In the genomic region with DNA sequence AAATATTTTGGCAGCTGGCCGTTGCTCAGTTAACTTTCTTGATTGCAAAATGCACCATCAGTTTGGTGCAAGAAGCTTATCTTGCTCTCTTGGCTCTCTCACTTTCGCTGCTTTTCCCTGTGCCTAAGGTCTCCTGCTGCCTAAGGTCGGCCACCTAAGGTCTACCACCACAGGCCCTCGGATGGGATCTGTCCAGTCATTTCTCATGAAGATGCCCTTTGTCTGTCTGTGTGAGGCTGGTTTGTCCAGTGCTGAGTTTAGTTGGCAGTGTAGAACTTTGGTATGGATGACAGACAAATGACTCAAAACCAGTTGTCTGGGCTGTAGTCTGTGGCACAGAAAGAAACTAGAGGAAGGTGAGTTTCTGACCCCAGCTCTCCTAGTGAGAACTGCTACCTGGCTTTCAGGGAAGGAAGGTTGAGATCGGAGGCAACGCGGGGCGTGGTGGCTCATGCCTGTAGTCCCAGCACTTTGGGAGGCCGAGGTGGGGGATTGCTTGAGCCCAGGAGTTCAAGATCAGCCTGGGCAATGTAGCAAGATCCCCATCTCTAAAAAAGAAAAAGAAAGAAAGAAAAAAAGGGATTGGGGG, we compare ENCODE assay signal across 8 cellular contexts. TPM values are rescaled to one million over a fixed set of nuclear protein-coding genes. Genes with fewer than 3 reads are reported as not detected.
DNase-seq lines count a peak whose midpoint lies in the region; ATAC-seq and TF ChIP-seq lines count a peak whose summit lies in the region.

No MANE protein-coding gene starts in this region.

- H3K79me2 ChIP-seq in MM.1S (ENCODE audit: low read length) (peaks cover 69% of the 10 kb centered on the region), mammary epithelial cell (ENCODE audit: insufficient read depth, low read length) (peaks cover 71% of the 10 kb centered on the region), mesendoderm (ENCODE audit: control insufficient read depth, insufficient read depth, low read length) (peaks cover 45% of the 10 kb centered on the region)

- H3K4me1 ChIP-seq in BE2C = peaks cover 3% of the 10 kb centered on the region; the same call in 1 of the 2 replicates
- peaks cover 12% of the 10 kb centered on the region for H3K4me1 ChIP-seq in MM.1S (ENCODE audit: low read length)
- H3K4me1 ChIP-seq in mammary epithelial cell (ENCODE audit: insufficient read depth, low read length) = peaks cover 27% of the 10 kb centered on the region
- peaks cover 9% of the 10 kb centered on the region for H3K4me1 ChIP-seq in mesendoderm (ENCODE audit: control insufficient read depth, low read depth, low read length)
- H3K4me1 ChIP-seq in uterus = peaks cover 5 to 9% of the 10 kb centered on the region in 2 donors
- H3K4me1 ChIP-seq in neuronal stem cell (ENCODE audit: control insufficient read depth in 2 of 2, insufficient read depth in 1 of 2, low read depth in 1 of 2, low read length in 2 of 2) = peaks cover 13% of the 10 kb centered on the region in 2 donors

- H3K9me3 ChIP-seq in BE2C (no peaks in the 10 kb centered on the region), MM.1S (replicated peaks; ENCODE audit: insufficient read depth, low read length) (no peaks in the 10 kb centered on the region), mammary epithelial cell (replicated peaks; ENCODE audit: insufficient read depth, low read length) (no peaks in the 10 kb centered on the region), uterus (no peaks in the 10 kb centered on the region), neuronal stem cell (replicated peaks in 1 of 2; ENCODE audit: control insufficient read depth in 2 of 2, insufficient read depth in 1 of 2, low read depth in 1 of 2, low read length in 2 of 2) (no peaks in the 10 kb centered on the region)

- peaks cover 28% of the 10 kb centered on the region for H3K79me1 ChIP-seq in mesendoderm (ENCODE audit: low read length)
- H3K79me1 ChIP-seq in neuronal stem cell (ENCODE audit: low read depth, low read length) = no peaks in the 10 kb centered on the region

- H2BK12ac ChIP-seq in neuronal stem cell (ENCODE audit: low read length) = no peak overlapping the region

- H3K4me3 ChIP-seq in BE2C (ENCODE audit: low read depth, low read length) = peak overlapping the region; percentile 90
- H3K4me3 ChIP-seq in MM.1S (ENCODE audit: low read length) = peak overlapping the region; percentile 74
- H3K4me3 ChIP-seq in mammary epithelial cell (replicated peaks in 1 of 3; ENCODE audit: insufficient read depth in 1 of 3, low read depth in 2 of 3, low read length in 3 of 3) = peak overlapping the region; percentile 61 to 83 (median 72)
- H3K4me3 ChIP-seq in mesendoderm (ENCODE audit: low read length) = no peak overlapping the region
- H3K4me3 ChIP-seq in uterus = peak overlapping the region; percentile 78 to 82
- H3K4me3 ChIP-seq in neuronal stem cell (ENCODE audit: low read length in 2 of 2) = no peak overlapping the region

- H3K36me3 ChIP-seq in BE2C = peaks cover 21% of the 10 kb centered on the region
- H3K36me3 ChIP-seq in MM.1S (replicated peaks; ENCODE audit: insufficient read depth, low read length) = no peaks in the 10 kb centered on the region
- H3K36me3 ChIP-seq in mammary epithelial cell (ENCODE audit: insufficient read depth, low read length) = peaks cover 16% of the 10 kb centered on the region
- H3K36me3 ChIP-seq in mesendoderm (ENCODE audit: control insufficient read depth, insufficient read depth, low read length) = peaks cover 5% of the 10 kb centered on the region
- H3K36me3 ChIP-seq in uterus = no peaks in the 10 kb centered on the region
- H3K36me3 ChIP-seq in neuronal stem cell (replicated peaks in 1 of 2; ENCODE audit: control insufficient read depth in 2 of 2, insufficient read depth in 2 of 2, low read length in 2 of 2) = peaks cover 3 to 28% of the 10 kb centered on the region in 2 donors

- H4K20me1 ChIP-seq in MM.1S (ENCODE audit: insufficient read depth, low read length) (no peaks in the 10 kb centered on the region), mammary epithelial cell (ENCODE audit: insufficient read depth, low read length) (no peaks in the 10 kb centered on the region)

- no peak for ATAC-seq in GM19351 (IDR thresholded peaks at IDR 0.05; ENCODE audit: unreplicated experiment)

- no peak overlapping the region for H3K14ac ChIP-seq in neuronal stem cell (ENCODE audit: low read length)

- TF ChIP-seq POLR2A in uterus (IDR thresholded peaks at IDR 0.05) = no peak

- H4K5ac ChIP-seq in mesendoderm (ENCODE audit: low read length) = no peak overlapping the region

- no peak overlapping the region for H2AFZ ChIP-seq in MM.1S (ENCODE audit: low read length)
- H2AFZ ChIP-seq in mammary epithelial cell (ENCODE audit: low read depth, low read length) = no peak overlapping the region
- H2AFZ ChIP-seq in neuronal stem cell (ENCODE audit: low read length) = no peak overlapping the region

- peak overlapping the region; percentile 87 for H3K4me2 ChIP-seq in MM.1S (ENCODE audit: low read depth, low read length)
- peak overlapping the region; percentile 96 for H3K4me2 ChIP-seq in mammary epithelial cell (ENCODE audit: insufficient read depth, low read depth, low read length)
- H3K4me2 ChIP-seq in mesendoderm (ENCODE audit: low read length) = peak overlapping the region; percentile 8
- no peak overlapping the region for H3K4me2 ChIP-seq in neuronal stem cell (ENCODE audit: insufficient read depth, low read length, poor library complexity, severe bottlenecking)

- no peak overlapping the region for H2BK15ac ChIP-seq in mesendoderm (replicated peaks; ENCODE audit: low read depth)
- H2BK15ac ChIP-seq in neuronal stem cell (ENCODE audit: low read length) = no peak overlapping the region

- no peaks in the 10 kb centered on the region for H3K27me3 ChIP-seq in BE2C
- H3K27me3 ChIP-seq in MM.1S (replicated peaks; ENCODE audit: insufficient read depth, low read length) = no peaks in the 10 kb centered on the region
- H3K27me3 ChIP-seq in mammary epithelial cell (ENCODE audit: insufficient read depth, low read length) = no peaks in the 10 kb centered on the region
- H3K27me3 ChIP-seq in mesendoderm (ENCODE audit: insufficient read depth, low read length, poor library complexity) = no peaks in the 10 kb centered on the region
- H3K27me3 ChIP-seq in uterus = no peaks in the 10 kb centered on the region
- H3K27me3 ChIP-seq in neuronal stem cell (ENCODE audit: control insufficient read depth in 3 of 3, insufficient read depth in 3 of 3, low read depth in 1 of 3, low read length in 3 of 3) = peaks cover 0 to 18% (median 4%) of the 10 kb centered on the region in 3 experiments

- dilution Hi-C loops in mammary epithelial cell (cut with HindIII; ENCODE audit: low sequenced_read_pairs) = loop anchor here (5.0 kb wide), 2 partner anchors 36 to 44 kb away; no protein-coding TSS in a partner anchor

- H3K18ac ChIP-seq in mesendoderm (ENCODE audit: low read length) = no peak overlapping the region
- H3K18ac ChIP-seq in neuronal stem cell (ENCODE audit: low read length) = no peak overlapping the region

- peaks cover 32% of the 10 kb centered on the region for H3F3A ChIP-seq in MM.1S (ENCODE audit: insufficient read depth, low read length)

- no peak overlapping the region for H4K91ac ChIP-seq in neuronal stem cell (ENCODE audit: low read depth, low read length, poor library complexity)

- H3K27ac ChIP-seq in MM.1S (ENCODE audit: low read length) (peak overlapping the region; percentile 75; the same call in 1 of the 2 replicates), mammary epithelial cell (ENCODE audit: insufficient read depth, low read depth, low read length) (peak overlapping the region; percentile 74), mesendoderm (ENCODE audit: low read depth, low read length) (no peak overlapping the region), uterus (peak overlapping the region; percentile 85), neuronal stem cell (replicated peaks; ENCODE audit: low read length) (no peak overlapping the region)

- intact Hi-C loops in mammary epithelial cell (cut with micrococcal nuclease) = loop anchor here (1.0 to 2.0 kb wide), 3 partner anchors 15 to 42 kb away; no protein-coding TSS in a partner anchor
- intact Hi-C loops in uterus (cut with DNase I; ENCODE audit: low total_unique reads) = no loop called here

- in situ Hi-C loops in mammary epithelial cell (cut with MboI; ENCODE audit: low sequenced_read_pairs in 2 of 2) = loop anchor here in 1 of 2 donors (5.0 kb wide), 1 partner anchor 41 kb away; no protein-coding TSS in a partner anchor

- H3K9ac ChIP-seq in MM.1S (ENCODE audit: low read length) = peak overlapping the region; percentile 59; the same call in 1 of the 2 replicates
- peak overlapping the region; percentile 89 for H3K9ac ChIP-seq in mammary epithelial cell (ENCODE audit: insufficient read depth, low read length)
- no peak overlapping the region for H3K9ac ChIP-seq in mesendoderm (ENCODE audit: low read length)
- no peak overlapping the region for H3K9ac ChIP-seq in neuronal stem cell (ENCODE audit: low read depth, low read length, poor library complexity)

- no peak overlapping the region for H2AK5ac ChIP-seq in mesendoderm (ENCODE audit: low read length)
- H2AK5ac ChIP-seq in neuronal stem cell (ENCODE audit: low read depth, low read length) = no peak overlapping the region

- DNase-seq in BE2C (no peak), MM.1S (peak; percentile 9), mammary epithelial cell (peak; percentile 90), mesendoderm (no peak), uterus (peak in 1 of 2 donors; percentile 36), neuronal stem cell (ENCODE audit: low spot score) (no peak)
- DNase-seq in stimulated activated naive CD4-positive, alpha-beta T cell treated with Interleukin-2 at 50 U/mL for 16 hours (lab: John Stamatoyannopoulos, UW) = no peak

- TF ChIP-seq CTCF in BE2C (IDR thresholded peaks at IDR 0.05; ENCODE audit: low read depth, low read length) (no peak), MM.1S (IDR thresholded peaks at IDR 0.05; ENCODE audit: low read length) (no peak), mammary epithelial cell (conservative IDR thresholded peaks at IDR 0.05 in 1 of 2, IDR thresholded peaks at IDR 0.05 in 1 of 2; ENCODE audit: extremely low read depth in 1 of 2, insufficient read depth in 1 of 2, low read depth in 1 of 2, low read length in 2 of 2) (no peak), uterus (IDR thresholded peaks at IDR 0.05) (no peak)

- no peak overlapping the region for H2BK5ac ChIP-seq in mesendoderm (ENCODE audit: low read length)
- no peak overlapping the region for H2BK5ac ChIP-seq in neuronal stem cell (ENCODE audit: low read length)

- no peaks in the 10 kb centered on the region for H3K9me2 ChIP-seq in MM.1S (replicated peaks; ENCODE audit: insufficient read depth, low read length)

- H4K8ac ChIP-seq in mesendoderm (ENCODE audit: low read depth, low read length) = no peak overlapping the region
- no peak overlapping the region for H4K8ac ChIP-seq in neuronal stem cell (ENCODE audit: low read depth, low read length)

- H2BK120ac ChIP-seq in mesendoderm (ENCODE audit: low read depth, low read length) (no peak overlapping the region), neuronal stem cell (ENCODE audit: low read depth, low read length) (no peak overlapping the region)

- CTCF ChIA-PET in mammary epithelial cell (lab: Charles Lee; ENCODE audit: low non-redundant PET) = interaction anchor here (0.6 kb wide), 1 partner anchor 50 kb away, joined by 3 read pairs; no protein-coding TSS in a partner anchor

- no TSS peak for BruUV-seq in mammary epithelial cell (replicated peaks; lab: Mats Ljungman, UMichigan)

- 57% methylated on average over 8 of the region's 9 CpGs for WGBS in mammary epithelial cell (ENCODE audit: low coverage, missing lambda C conversion rate)
- no CpG with 5 or more reads among the region's 9 CpGs for WGBS in mesendoderm (ENCODE audit: extremely low coverage, insufficient coverage, low lambda C conversion rate)
- no CpG with 5 or more reads among the region's 9 CpGs for WGBS in neuronal stem cell (ENCODE audit: extremely low coverage in 2 of 2, insufficient read length in 2 of 2, insufficient replicate concordance in 1 of 2), 2 donors

- H3K56ac ChIP-seq in mesendoderm (ENCODE audit: low read length) = peak overlapping the region; percentile 25

- H3K23ac ChIP-seq in mesendoderm (ENCODE audit: low read length) (no peak overlapping the region), neuronal stem cell (ENCODE audit: low read depth, low read length, poor library complexity) (no peak overlapping the region)

- H3K4ac ChIP-seq in mesendoderm (ENCODE audit: low read depth, low read length) = no peak overlapping the region
- H3K4ac ChIP-seq in neuronal stem cell (ENCODE audit: low read length) = no peak overlapping the region

RNA-seq across cellular contexts. Expression of gene MLXIP, which starts 2.6 kb away (rescaled TPM):
- 50.1 TPM for polyA plus RNA-seq in BE2C (2012; ENCODE audit: insufficient read depth, insufficient read length, low read depth)
- total RNA-seq in mammary epithelial cell = 10 to 100 TPM; 17.7 to 53.6 TPM
- polyA plus RNA-seq in mammary epithelial cell = 14.3 TPM
- polyA minus RNA-seq in mammary epithelial cell = 50.3 TPM
- 48.2 TPM for polyA plus RNA-seq in mesendoderm (2013, experiment 1 of 2)
- polyA plus RNA-seq in mesendoderm (2013, experiment 2 of 2) = 49.6 TPM
- 10 to 100 TPM; 21.5 to 88.7 (median 24.7) TPM for total RNA-seq in uterus
- 18.3 TPM for polyA plus RNA-seq in neuronal stem cell (2013, experiment 1 of 2)
- 18.1 TPM for polyA plus RNA-seq in neuronal stem cell (2013, experiment 2 of 2)

RNA-seq across cellular contexts. Expression of gene BCL7A, which starts 59.5 kb away (rescaled TPM):
- polyA plus RNA-seq in BE2C (2012; ENCODE audit: insufficient read depth, insufficient read length, low read depth) = 49.6 TPM
- total RNA-seq in mammary epithelial cell (10 to 100 TPM; 15.8 to 27.7 TPM), uterus (10 to 100 TPM in 1 of 4 donors, 1 to 10 TPM in 1, under 1 TPM in 2; 0.26 to 12.2 (median 4.2) TPM)
- 17.4 TPM for polyA plus RNA-seq in mammary epithelial cell
- polyA minus RNA-seq in mammary epithelial cell = 15.9 TPM
- polyA plus RNA-seq in mesendoderm (2013, experiment 1 of 2) = 5.7 TPM
- polyA plus RNA-seq in mesendoderm (2013, experiment 2 of 2) = 6.0 TPM
- polyA plus RNA-seq in neuronal stem cell (2013, experiment 1 of 2) = 31.6 TPM
- polyA plus RNA-seq in neuronal stem cell (2013, experiment 2 of 2) = 32.9 TPM

Comparison
In these comparisons a context has a peak if more than half of its experiments do, and no peak if none do; other contexts are left out.
1. DNase-seq: peak in MM.1S (single experiment) and mammary epithelial cell (single experiment); none in BE2C (single experiment), mesendoderm (single experiment), stimulated activated naive CD4-positive, alpha-beta T cell treated with Interleukin-2 at 50 U/mL for 16 hours (single experiment) and neuronal stem cell (single experiment).
2. H3K4me3 ChIP-seq: peak in BE2C (single experiment), MM.1S (single experiment), mammary epithelial cell (3 of 3) and uterus (2 of 2); none in mesendoderm (single experiment) and neuronal stem cell (0 of 2).
3. H3K27ac ChIP-seq: peak in MM.1S (single experiment), mammary epithelial cell (single experiment) and uterus (2 of 2); none in mesendoderm (single experiment) and neuronal stem cell (single experiment).
4. H3K9ac ChIP-seq: peak in MM.1S (single experiment) and mammary epithelial cell (single experiment); none in mesendoderm (single experiment) and neuronal stem cell (single experiment).